Comparison of ENCODE assay signal across 1 cellular context in genomic region chr10:53598914-53599313, GRCh38.
TF ChIP-seq lines count a peak whose summit lies in the region.

No MANE protein-coding gene starts in this region.

TF ChIP-seq in WTC11, 78 proteins besides CTCF, POLR2A, EP300 and RAD21 (continued from another document):
- TF ChIP-seq, protein P1, sequence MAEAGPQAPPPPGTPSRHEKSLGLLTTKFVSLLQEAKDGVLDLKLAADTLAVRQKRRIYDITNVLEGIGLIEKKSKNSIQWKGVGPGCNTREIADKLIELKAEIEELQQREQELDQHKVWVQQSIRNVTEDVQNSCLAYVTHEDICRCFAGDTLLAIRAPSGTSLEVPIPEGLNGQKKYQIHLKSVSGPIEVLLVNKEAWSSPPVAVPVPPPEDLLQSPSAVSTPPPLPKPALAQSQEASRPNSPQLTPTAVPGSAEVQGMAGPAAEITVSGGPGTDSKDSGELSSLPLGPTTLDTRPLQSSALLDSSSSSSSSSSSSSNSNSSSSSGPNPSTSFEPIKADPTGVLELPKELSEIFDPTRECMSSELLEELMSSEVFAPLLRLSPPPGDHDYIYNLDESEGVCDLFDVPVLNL (CRISPR knock-in tag; IDR thresholded peaks at IDR 0.05; ENCODE audit: borderline replicate concordance, low read depth), result no peak
- no peak for TF ChIP-seq NFYB (CRISPR knock-in tag; conservative IDR thresholded peaks at IDR 0.05; ENCODE audit: low read depth)
- TF ChIP-seq ETV6 (CRISPR knock-in tag; IDR thresholded peaks at IDR 0.05), result peak; percentile 80
- TF ChIP-seq, protein P2, sequence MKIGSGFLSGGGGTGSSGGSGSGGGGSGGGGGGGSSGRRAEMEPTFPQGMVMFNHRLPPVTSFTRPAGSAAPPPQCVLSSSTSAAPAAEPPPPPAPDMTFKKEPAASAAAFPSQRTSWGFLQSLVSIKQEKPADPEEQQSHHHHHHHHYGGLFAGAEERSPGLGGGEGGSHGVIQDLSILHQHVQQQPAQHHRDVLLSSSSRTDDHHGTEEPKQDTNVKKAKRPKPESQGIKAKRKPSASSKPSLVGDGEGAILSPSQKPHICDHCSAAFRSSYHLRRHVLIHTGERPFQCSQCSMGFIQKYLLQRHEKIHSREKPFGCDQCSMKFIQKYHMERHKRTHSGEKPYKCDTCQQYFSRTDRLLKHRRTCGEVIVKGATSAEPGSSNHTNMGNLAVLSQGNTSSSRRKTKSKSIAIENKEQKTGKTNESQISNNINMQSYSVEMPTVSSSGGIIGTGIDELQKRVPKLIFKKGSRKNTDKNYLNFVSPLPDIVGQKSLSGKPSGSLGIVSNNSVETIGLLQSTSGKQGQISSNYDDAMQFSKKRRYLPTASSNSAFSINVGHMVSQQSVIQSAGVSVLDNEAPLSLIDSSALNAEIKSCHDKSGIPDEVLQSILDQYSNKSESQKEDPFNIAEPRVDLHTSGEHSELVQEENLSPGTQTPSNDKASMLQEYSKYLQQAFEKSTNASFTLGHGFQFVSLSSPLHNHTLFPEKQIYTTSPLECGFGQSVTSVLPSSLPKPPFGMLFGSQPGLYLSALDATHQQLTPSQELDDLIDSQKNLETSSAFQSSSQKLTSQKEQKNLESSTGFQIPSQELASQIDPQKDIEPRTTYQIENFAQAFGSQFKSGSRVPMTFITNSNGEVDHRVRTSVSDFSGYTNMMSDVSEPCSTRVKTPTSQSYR (CRISPR knock-in tag; IDR thresholded peaks at IDR 0.05), result no peak
- no peak for TF ChIP-seq CREM (CRISPR knock-in tag; IDR thresholded peaks at IDR 0.05)
- TF ChIP-seq TEAD1 (CRISPR knock-in tag; IDR thresholded peaks at IDR 0.05), result peak; percentile 85; the same call in 1 of the 2 replicates
- TF ChIP-seq MXD4 (CRISPR knock-in tag; IDR thresholded peaks at IDR 0.05; ENCODE audit: borderline replicate concordance), result no peak
- TF ChIP-seq ZNF532 (CRISPR knock-in tag; IDR thresholded peaks at IDR 0.05; ENCODE audit: borderline replicate concordance), result peak; percentile 40; the same call in 1 of the 2 replicates
- TF ChIP-seq, protein P3, sequence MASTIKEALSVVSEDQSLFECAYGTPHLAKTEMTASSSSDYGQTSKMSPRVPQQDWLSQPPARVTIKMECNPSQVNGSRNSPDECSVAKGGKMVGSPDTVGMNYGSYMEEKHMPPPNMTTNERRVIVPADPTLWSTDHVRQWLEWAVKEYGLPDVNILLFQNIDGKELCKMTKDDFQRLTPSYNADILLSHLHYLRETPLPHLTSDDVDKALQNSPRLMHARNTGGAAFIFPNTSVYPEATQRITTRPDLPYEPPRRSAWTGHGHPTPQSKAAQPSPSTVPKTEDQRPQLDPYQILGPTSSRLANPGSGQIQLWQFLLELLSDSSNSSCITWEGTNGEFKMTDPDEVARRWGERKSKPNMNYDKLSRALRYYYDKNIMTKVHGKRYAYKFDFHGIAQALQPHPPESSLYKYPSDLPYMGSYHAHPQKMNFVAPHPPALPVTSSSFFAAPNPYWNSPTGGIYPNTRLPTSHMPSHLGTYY (CRISPR knock-in tag; IDR thresholded peaks at IDR 0.05), result no peak
- no peak for TF ChIP-seq NR1H2 (CRISPR knock-in tag; IDR thresholded peaks at IDR 0.05)
- no peak for TF ChIP-seq NR2C2 (CRISPR knock-in tag; IDR thresholded peaks at IDR 0.05)
- no peak for TF ChIP-seq GABPB1 (CRISPR knock-in tag; IDR thresholded peaks at IDR 0.05)
- no peak for TF ChIP-seq RELA (CRISPR knock-in tag; IDR thresholded peaks at IDR 0.05; ENCODE audit: borderline replicate concordance)
- TF ChIP-seq TCF7 (CRISPR knock-in tag; IDR thresholded peaks at IDR 0.05; ENCODE audit: low read depth), result no peak
- no peak for TF ChIP-seq EMX1 (CRISPR knock-in tag; IDR thresholded peaks at IDR 0.05)
- TF ChIP-seq, protein P4, sequence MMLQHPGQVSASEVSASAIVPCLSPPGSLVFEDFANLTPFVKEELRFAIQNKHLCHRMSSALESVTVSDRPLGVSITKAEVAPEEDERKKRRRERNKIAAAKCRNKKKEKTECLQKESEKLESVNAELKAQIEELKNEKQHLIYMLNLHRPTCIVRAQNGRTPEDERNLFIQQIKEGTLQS (CRISPR knock-in tag; conservative IDR thresholded peaks at IDR 0.05), result no peak
- no peak for TF ChIP-seq ZNF423 (CRISPR knock-in tag; IDR thresholded peaks at IDR 0.05)
- no peak for TF ChIP-seq FOXP1 (CRISPR knock-in tag; IDR thresholded peaks at IDR 0.05; ENCODE audit: borderline replicate concordance)
- no peak for TF ChIP-seq FOXK1 (CRISPR knock-in tag; IDR thresholded peaks at IDR 0.05)
- TF ChIP-seq MAX (CRISPR knock-in tag; IDR thresholded peaks at IDR 0.05), result no peak
- TF ChIP-seq, protein P5, sequence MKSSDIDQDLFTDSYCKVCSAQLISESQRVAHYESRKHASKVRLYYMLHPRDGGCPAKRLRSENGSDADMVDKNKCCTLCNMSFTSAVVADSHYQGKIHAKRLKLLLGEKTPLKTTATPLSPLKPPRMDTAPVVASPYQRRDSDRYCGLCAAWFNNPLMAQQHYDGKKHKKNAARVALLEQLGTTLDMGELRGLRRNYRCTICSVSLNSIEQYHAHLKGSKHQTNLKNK (CRISPR knock-in tag; IDR thresholded peaks at IDR 0.05), result peak; percentile 74; the same call in 1 of the 2 replicates
- no peak for TF ChIP-seq KAT7 (CRISPR knock-in tag; IDR thresholded peaks at IDR 0.05; ENCODE audit: borderline replicate concordance)
- TF ChIP-seq SP1 (CRISPR knock-in tag; conservative IDR thresholded peaks at IDR 0.05), result peak; percentile 51; the same call in 1 of the 2 replicates
- TF ChIP-seq AR (CRISPR knock-in tag; IDR thresholded peaks at IDR 0.05), result no peak
- TF ChIP-seq, protein P6, sequence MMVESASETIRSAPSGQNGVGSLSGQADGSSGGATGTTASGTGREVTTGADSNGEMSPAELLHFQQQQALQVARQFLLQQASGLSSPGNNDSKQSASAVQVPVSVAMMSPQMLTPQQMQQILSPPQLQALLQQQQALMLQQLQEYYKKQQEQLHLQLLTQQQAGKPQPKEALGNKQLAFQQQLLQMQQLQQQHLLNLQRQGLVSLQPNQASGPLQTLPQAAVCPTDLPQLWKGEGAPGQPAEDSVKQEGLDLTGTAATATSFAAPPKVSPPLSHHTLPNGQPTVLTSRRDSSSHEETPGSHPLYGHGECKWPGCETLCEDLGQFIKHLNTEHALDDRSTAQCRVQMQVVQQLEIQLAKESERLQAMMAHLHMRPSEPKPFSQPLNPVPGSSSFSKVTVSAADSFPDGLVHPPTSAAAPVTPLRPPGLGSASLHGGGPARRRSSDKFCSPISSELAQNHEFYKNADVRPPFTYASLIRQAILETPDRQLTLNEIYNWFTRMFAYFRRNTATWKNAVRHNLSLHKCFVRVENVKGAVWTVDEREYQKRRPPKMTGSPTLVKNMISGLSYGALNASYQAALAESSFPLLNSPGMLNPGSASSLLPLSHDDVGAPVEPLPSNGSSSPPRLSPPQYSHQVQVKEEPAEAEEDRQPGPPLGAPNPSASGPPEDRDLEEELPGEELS (CRISPR knock-in tag; IDR thresholded peaks at IDR 0.05), result peak; percentile 80; the same call in 1 of the 2 replicates
- TF ChIP-seq, protein P7, sequence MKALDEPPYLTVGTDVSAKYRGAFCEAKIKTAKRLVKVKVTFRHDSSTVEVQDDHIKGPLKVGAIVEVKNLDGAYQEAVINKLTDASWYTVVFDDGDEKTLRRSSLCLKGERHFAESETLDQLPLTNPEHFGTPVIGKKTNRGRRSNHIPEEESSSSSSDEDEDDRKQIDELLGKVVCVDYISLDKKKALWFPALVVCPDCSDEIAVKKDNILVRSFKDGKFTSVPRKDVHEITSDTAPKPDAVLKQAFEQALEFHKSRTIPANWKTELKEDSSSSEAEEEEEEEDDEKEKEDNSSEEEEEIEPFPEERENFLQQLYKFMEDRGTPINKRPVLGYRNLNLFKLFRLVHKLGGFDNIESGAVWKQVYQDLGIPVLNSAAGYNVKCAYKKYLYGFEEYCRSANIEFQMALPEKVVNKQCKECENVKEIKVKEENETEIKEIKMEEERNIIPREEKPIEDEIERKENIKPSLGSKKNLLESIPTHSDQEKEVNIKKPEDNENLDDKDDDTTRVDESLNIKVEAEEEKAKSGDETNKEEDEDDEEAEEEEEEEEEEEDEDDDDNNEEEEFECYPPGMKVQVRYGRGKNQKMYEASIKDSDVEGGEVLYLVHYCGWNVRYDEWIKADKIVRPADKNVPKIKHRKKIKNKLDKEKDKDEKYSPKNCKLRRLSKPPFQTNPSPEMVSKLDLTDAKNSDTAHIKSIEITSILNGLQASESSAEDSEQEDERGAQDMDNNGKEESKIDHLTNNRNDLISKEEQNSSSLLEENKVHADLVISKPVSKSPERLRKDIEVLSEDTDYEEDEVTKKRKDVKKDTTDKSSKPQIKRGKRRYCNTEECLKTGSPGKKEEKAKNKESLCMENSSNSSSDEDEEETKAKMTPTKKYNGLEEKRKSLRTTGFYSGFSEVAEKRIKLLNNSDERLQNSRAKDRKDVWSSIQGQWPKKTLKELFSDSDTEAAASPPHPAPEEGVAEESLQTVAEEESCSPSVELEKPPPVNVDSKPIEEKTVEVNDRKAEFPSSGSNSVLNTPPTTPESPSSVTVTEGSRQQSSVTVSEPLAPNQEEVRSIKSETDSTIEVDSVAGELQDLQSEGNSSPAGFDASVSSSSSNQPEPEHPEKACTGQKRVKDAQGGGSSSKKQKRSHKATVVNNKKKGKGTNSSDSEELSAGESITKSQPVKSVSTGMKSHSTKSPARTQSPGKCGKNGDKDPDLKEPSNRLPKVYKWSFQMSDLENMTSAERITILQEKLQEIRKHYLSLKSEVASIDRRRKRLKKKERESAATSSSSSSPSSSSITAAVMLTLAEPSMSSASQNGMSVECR (CRISPR knock-in tag; IDR thresholded peaks at IDR 0.05; ENCODE audit: borderline replicate concordance), result no peak
- TF ChIP-seq ZNF232 (CRISPR knock-in tag; IDR thresholded peaks at IDR 0.05), result peak; percentile 94; the same call in 1 of the 2 replicates
- TF ChIP-seq SOX15 (CRISPR knock-in tag; IDR thresholded peaks at IDR 0.05), result no peak
- no peak for TF ChIP-seq FOXJ3 (CRISPR knock-in tag; IDR thresholded peaks at IDR 0.05; ENCODE audit: borderline replicate concordance)
- 0 out of 2 replicates have a peak, but pooled peaks have one; percentile 9 for TF ChIP-seq TEAD4 (CRISPR knock-in tag; IDR thresholded peaks at IDR 0.05)
TF ChIP-seq in WTC11: peak in this region for 12.
